In the genomic region with DNA sequence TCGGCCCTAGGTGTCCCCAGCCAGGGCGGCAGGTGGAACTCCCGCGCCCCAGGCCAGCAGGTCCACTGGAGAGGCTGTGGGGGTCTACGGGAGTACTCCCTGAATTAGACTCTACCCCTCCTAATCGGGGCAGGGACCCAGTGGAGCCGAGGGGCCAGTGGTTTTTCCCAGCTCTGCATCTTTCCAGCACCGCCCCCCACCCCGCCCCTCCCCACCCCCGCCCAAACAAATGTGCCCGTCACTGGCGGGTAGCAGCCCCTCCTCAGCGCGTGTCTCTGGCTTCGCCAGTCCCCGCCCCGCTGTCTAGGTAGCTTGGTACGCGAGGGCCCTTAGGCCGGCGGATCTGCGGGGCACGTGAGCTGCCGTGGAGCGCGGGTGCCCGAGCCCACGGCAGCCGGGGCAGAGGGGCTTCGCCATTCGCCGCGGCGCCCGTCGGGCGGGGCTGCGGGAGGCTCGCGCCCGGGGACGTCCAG, we compare ENCODE assay signal across 1 cellular context.
A peak's percentile ranks its signal among the peaks of the same experiment; 100 is the strongest.
TF ChIP-seq lines count a peak whose summit lies in the region.

No MANE protein-coding gene starts in this region.

TF ChIP-seq in HEK293, 187 proteins besides CTCF, POLR2A, EP300 and RAD21 (continued from another document):
- TF ChIP-seq GLIS2 (tag by site-specific recombination; IDR thresholded peaks at IDR 0.05): 0 out of 2 replicates have a peak, but pooled peaks have one; percentile 2
- TF ChIP-seq, protein P1, sequence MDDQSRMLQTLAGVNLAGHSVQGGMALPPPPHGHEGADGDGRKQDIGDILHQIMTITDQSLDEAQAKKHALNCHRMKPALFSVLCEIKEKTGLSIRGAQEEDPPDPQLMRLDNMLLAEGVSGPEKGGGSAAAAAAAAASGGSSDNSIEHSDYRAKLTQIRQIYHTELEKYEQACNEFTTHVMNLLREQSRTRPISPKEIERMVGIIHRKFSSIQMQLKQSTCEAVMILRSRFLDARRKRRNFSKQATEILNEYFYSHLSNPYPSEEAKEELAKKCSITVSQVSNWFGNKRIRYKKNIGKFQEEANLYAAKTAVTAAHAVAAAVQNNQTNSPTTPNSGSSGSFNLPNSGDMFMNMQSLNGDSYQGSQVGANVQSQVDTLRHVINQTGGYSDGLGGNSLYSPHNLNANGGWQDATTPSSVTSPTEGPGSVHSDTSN (CRISPR knock-in tag; IDR thresholded peaks at IDR 0.05): 0 out of 2 replicates have a peak, but pooled peaks have one; percentile 32
